In genomic region chr2:164447660-164448059, GRCh38 we compare ENCODE assay signal across 20 cellular contexts.
"Had no signal": no experiment of that assay in that cellular context is flagged by ENCODE, and none has a peak within 500 bp of the region (broad histone marks: within the 10 kb centered on the region; RNA-seq: fewer than 3 reads in every experiment).

No MANE protein-coding gene starts in this region.

- H3K9me3 Mint-ChIP-seq: activated CD4-positive, alpha-beta T cell treated with anti-CD3 and anti-CD28 coated beads, Interleukin-2, amount 10 ng/mL, durations not matched to agents 7 days and 5 days; activated CD8-positive, alpha-beta T cell treated with anti-CD3 and anti-CD28 coated beads for 36 hours had no signal

- ATAC-seq: activated CD8-positive, alpha-beta T cell treated with anti-CD3 and anti-CD28 coated beads for 36 hours; activated T-cell treated with anti-CD3 and anti-CD28 coated beads, Interleukin-2, amount 50 U/mL, for 72 hours; T-helper 17 cell had no signal

- H3K4me3 ChIP-seq: adrenal gland, PC-9 had no signal

- H3K4me1 ChIP-seq: adrenal gland had no signal

- H3K4me2 ChIP-seq: PC-9 had no signal

- H3K27ac ChIP-seq: adrenal gland, PC-9 had no signal

- H3K27ac Mint-ChIP-seq: activated CD4-positive, alpha-beta T cell treated with anti-CD3 and anti-CD28 coated beads, Interleukin-2, amount 10 ng/mL, durations not matched to agents 7 days and 5 days; activated CD8-positive, alpha-beta T cell treated with anti-CD3 and anti-CD28 coated beads for 36 hours; activated naive CD8-positive, alpha-beta T cell treated with anti-CD3 and anti-CD28 coated beads, Interleukin-2, amount 10 ng/mL, durations not matched to agents 7 days and 5 days; activated T-cell treated with anti-CD3 and anti-CD28 coated beads, Interleukin-2, amount 50 U/mL, for 72 hours; activated T-helper 2 cell treated with anti-CD3 and anti-CD28 coated beads, Interferon-gamma antibody, Interleukin-2, Interleukin-4, amounts not matched to agents 10 μg/mL and 5 μg/mL and 100 μg/mL, durations not matched to agents 14 hours and 24 hours and 36 hours; T-helper 17 cell had no signal

- H3K27me3 Mint-ChIP-seq: activated CD4-positive, alpha-beta T cell treated with anti-CD3 and anti-CD28 coated beads, Interleukin-2, amount 10 ng/mL, durations not matched to agents 7 days and 5 days; activated CD8-positive, alpha-beta T cell treated with anti-CD3 and anti-CD28 coated beads for 36 hours; activated naive CD8-positive, alpha-beta T cell treated with anti-CD3 and anti-CD28 coated beads, Interleukin-2, amount 10 ng/mL, durations not matched to agents 7 days and 5 days; T-helper 17 cell had no signal

- H3K36me3 Mint-ChIP-seq: activated naive CD8-positive, alpha-beta T cell treated with anti-CD3 and anti-CD28 coated beads, Interleukin-2, amount 10 ng/mL, durations not matched to agents 7 days and 5 days had no signal

- DNase-seq: activated CD4-positive, alpha-beta T cell treated with anti-CD3 and anti-CD28 coated beads, Interleukin-2, amount 10 ng/mL, durations not matched to agents 7 days and 5 days; activated CD4-positive, CD25-positive, alpha-beta regulatory T cell; activated CD8-positive, alpha-beta memory T cell treated with anti-CD3 and anti-CD28 coated beads, Interleukin-2, amount 50 U/mL, for 4 hours; activated CD8-positive, alpha-beta T cell treated with anti-CD3 and anti-CD28 coated beads for 36 hours; activated naive CD4-positive, alpha-beta T cell treated with anti-CD3 and anti-CD28 coated beads, Interleukin-2, amount 50 U/mL, for 16 hours; activated naive CD8-positive, alpha-beta T cell treated with anti-CD3 and anti-CD28 coated beads, Interleukin-2, amount 10 ng/mL, durations not matched to agents 7 days and 5 days; activated T-cell treated with anti-CD3 and anti-CD28 coated beads, Interleukin-2, amount 50 U/mL, for 72 hours; adrenal gland; anterior cingulate cortex; caudate nucleus; MM.1S; NCI-H1105; NCI-H2029; NCI-H2107; NCI-H524; PC-9; SHP77 treated with DMSO at 0.1 percent for 48 hours; T-helper 17 cell; T-helper 9 cell had no signal

- H3K4me1 Mint-ChIP-seq: activated CD4-positive, alpha-beta T cell treated with anti-CD3 and anti-CD28 coated beads, Interleukin-2, amount 10 ng/mL, durations not matched to agents 7 days and 5 days; activated naive CD8-positive, alpha-beta T cell treated with anti-CD3 and anti-CD28 coated beads, Interleukin-2, amount 10 ng/mL, durations not matched to agents 7 days and 5 days had no signal

- H3K4me3 Mint-ChIP-seq: activated CD4-positive, alpha-beta T cell treated with anti-CD3 and anti-CD28 coated beads, Interleukin-2, amount 10 ng/mL, durations not matched to agents 7 days and 5 days; activated CD8-positive, alpha-beta T cell treated with anti-CD3 and anti-CD28 coated beads for 36 hours; activated naive CD8-positive, alpha-beta T cell treated with anti-CD3 and anti-CD28 coated beads, Interleukin-2, amount 10 ng/mL, durations not matched to agents 7 days and 5 days; activated T-cell treated with anti-CD3 and anti-CD28 coated beads, Interleukin-2, amount 50 U/mL, for 72 hours; T-helper 17 cell had no signal

- H2AFZ ChIP-seq: PC-9 had no signal

- H3K36me3 ChIP-seq: adrenal gland had no signal

- H3K27me3 ChIP-seq: adrenal gland had no signal

- H3K9me3 ChIP-seq: adrenal gland had no signal
